ENCODE assay signal across 1 cellular context in genomic region chr11:67239795-67240574, GRCh38.
TF ChIP-seq lines count a peak whose summit lies in the region.

No MANE protein-coding gene starts in this region.

TF ChIP-seq in K562, 482 proteins besides CTCF, POLR2A, EP300 and RAD21 (continued from another document and continues in another):
- TF ChIP-seq ZNF407 (IDR thresholded peaks at IDR 0.05; ENCODE audit: low read depth) = no peak
- TF ChIP-seq ESRRB (CRISPR knock-in tag; IDR thresholded peaks at IDR 0.05; ENCODE audit: borderline replicate concordance) = no peak
- peak in 1 of 2 experiments; percentile 97; a peak in 2 of 4 replicates for TF ChIP-seq HDAC1 (IDR thresholded peaks at IDR 0.05)
- TF ChIP-seq CREB1 (IDR thresholded peaks at IDR 0.05) = peak; percentile 72
- TF ChIP-seq CREB1 (CRISPR knock-in tag; IDR thresholded peaks at IDR 0.05) = peak; percentile 85
- TF ChIP-seq MCM5 (IDR thresholded peaks at IDR 0.05; ENCODE audit: low read depth) = no peak
- TF ChIP-seq FOXO4 (CRISPR knock-in tag; IDR thresholded peaks at IDR 0.05) = no peak
- no peak; the same call in 1 of the 2 replicates for TF ChIP-seq XRCC5 (IDR thresholded peaks at IDR 0.05; ENCODE audit: low read depth, low read length)
- no peak for TF ChIP-seq PTTG1 (tag; IDR thresholded peaks at IDR 0.05; ENCODE audit: low read depth)
- no peak for TF ChIP-seq XRCC3 (IDR thresholded peaks at IDR 0.05)
- TF ChIP-seq TAF9B (IDR thresholded peaks at IDR 0.05; ENCODE audit: partially characterized antibody) = peak; percentile 92
- TF ChIP-seq ZFP36 (IDR thresholded peaks at IDR 0.05; ENCODE audit: low read depth, low read length, partially characterized antibody) = peak; percentile 19
- no peak for TF ChIP-seq HIVEP1 (CRISPR knock-in tag; IDR thresholded peaks at IDR 0.05)
- no peak for TF ChIP-seq STAT6 (CRISPR knock-in tag; IDR thresholded peaks at IDR 0.05)
- TF ChIP-seq BDP1 (IDR thresholded peaks at IDR 0.05; ENCODE audit: insufficient read depth, insufficient read length) = no peak
- no peak for TF ChIP-seq HDGF (IDR thresholded peaks at IDR 0.05)
- no peak for TF ChIP-seq MTF1 (CRISPR knock-in tag; IDR thresholded peaks at IDR 0.05; ENCODE audit: borderline replicate concordance)
- peak; percentile 88 for TF ChIP-seq SP1 (CRISPR knock-in tag; IDR thresholded peaks at IDR 0.05)
- TF ChIP-seq ZNF121 (CRISPR knock-in tag; conservative IDR thresholded peaks at IDR 0.05) = no peak
- no peak for TF ChIP-seq KAT2B (IDR thresholded peaks at IDR 0.05; ENCODE audit: low read depth, low read length)
- no peak for TF ChIP-seq SRSF7 (optimal IDR thresholded peaks at IDR 0.05; ENCODE audit: low read depth, low read length)
- 0 out of 2 replicates have a peak, but pooled peaks have one; percentile 4 for TF ChIP-seq ZNF431 (CRISPR knock-in tag; IDR thresholded peaks at IDR 0.05)
- TF ChIP-seq E2F5 (CRISPR knock-in tag; IDR thresholded peaks at IDR 0.05) = no peak
- no peak for TF ChIP-seq ZNF232 (CRISPR knock-in tag; IDR thresholded peaks at IDR 0.05)
- peak; percentile 83 to 94 for TF ChIP-seq MNT (conservative IDR thresholded peaks at IDR 0.05)
- TF ChIP-seq ZNF551 (CRISPR knock-in tag; IDR thresholded peaks at IDR 0.05) = no peak
- no peak for TF ChIP-seq TAF15 (IDR thresholded peaks at IDR 0.05; ENCODE audit: low read depth, low read length)
- no peak for TF ChIP-seq ZC3H4 (CRISPR knock-in tag; IDR thresholded peaks at IDR 0.05; ENCODE audit: borderline replicate concordance)
- TF ChIP-seq ARHGAP35 (IDR thresholded peaks at IDR 0.05; ENCODE audit: partially characterized antibody) = peak; percentile 26
- peak; percentile 63 for TF ChIP-seq NEUROD1 (IDR thresholded peaks at IDR 0.05; ENCODE audit: borderline replicate concordance, low read depth, low read length, partially characterized antibody)
- TF ChIP-seq ZNF707 (CRISPR knock-in tag; conservative IDR thresholded peaks at IDR 0.05) = no peak
- 0 out of 4 replicates have a peak, but pooled peaks of 1 of the 2 experiments have one; percentile 88 for TF ChIP-seq TEAD1 (CRISPR knock-in tag; IDR thresholded peaks at IDR 0.05)
- peak; percentile 79 for TF ChIP-seq JUND (IDR thresholded peaks at IDR 0.05; ENCODE audit: borderline replicate concordance, low read depth, low read length)
- TF ChIP-seq JUND (tag; IDR thresholded peaks at IDR 0.05; ENCODE audit: borderline replicate concordance, low read depth, low read length) = peak; percentile 39; the same call in 1 of the 3 replicates
- peak; percentile 64 for TF ChIP-seq RBBP5 (IDR thresholded peaks at IDR 0.05; ENCODE audit: borderline replicate concordance, insufficient read depth, low read length, poor library complexity, severe bottlenecking)
- no peak for TF ChIP-seq HOXB6 (CRISPR knock-in tag; IDR thresholded peaks at IDR 0.05; ENCODE audit: borderline replicate concordance)
- no peak for TF ChIP-seq ZNF280A (IDR thresholded peaks at IDR 0.05; ENCODE audit: low read depth, partially characterized antibody)
- no peak for TF ChIP-seq DDX20 (tag; IDR thresholded peaks at IDR 0.05; ENCODE audit: low read depth)
- peak; percentile 76 for TF ChIP-seq ZNF143 (CRISPR knock-in tag; IDR thresholded peaks at IDR 0.05)
- TF ChIP-seq C11orf30 (IDR thresholded peaks at IDR 0.05; ENCODE audit: low read depth) = peak; percentile 91
- TF ChIP-seq ZNF124 (CRISPR knock-in tag; IDR thresholded peaks at IDR 0.05) = no peak
- TF ChIP-seq MCM7 (IDR thresholded peaks at IDR 0.05) = no peak
- no peak for TF ChIP-seq ZNF224 (CRISPR knock-in tag; IDR thresholded peaks at IDR 0.05)
- no peak for TF ChIP-seq ZNF174 (CRISPR knock-in tag; IDR thresholded peaks at IDR 0.05)
- TF ChIP-seq PREB (CRISPR knock-in tag; IDR thresholded peaks at IDR 0.05) = peak; percentile 71; the same call in 1 of the 2 replicates
- no peak for TF ChIP-seq ZBTB43 (CRISPR knock-in tag; IDR thresholded peaks at IDR 0.05)
- no peak for TF ChIP-seq PCBP1 (IDR thresholded peaks at IDR 0.05; ENCODE audit: low read depth, low read length, poor library complexity, severe bottlenecking)
